Comparison of ENCODE assay signal across 1 cellular context in the genomic region with DNA sequence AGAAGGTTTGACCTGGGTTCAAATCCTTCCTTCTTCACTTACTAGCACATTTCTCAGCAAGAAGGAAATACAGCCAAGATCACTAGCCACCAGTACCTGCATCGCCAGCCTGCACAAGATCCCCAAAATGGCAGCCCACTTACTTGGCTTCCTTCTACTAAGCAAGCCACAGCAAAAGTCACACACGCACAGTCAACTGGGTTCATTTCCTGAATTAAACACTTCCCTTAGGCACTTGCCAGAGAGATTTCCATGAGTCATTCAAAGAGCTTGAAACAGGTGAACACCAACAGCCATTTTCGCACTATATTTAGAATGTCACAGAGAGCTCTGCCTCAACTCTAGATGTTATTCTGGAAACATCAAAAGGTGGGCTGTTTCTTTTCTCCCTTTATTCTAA.
TF ChIP-seq lines count a peak whose summit lies in the region.

No MANE protein-coding gene starts in this region.

TF ChIP-seq in HepG2, 621 proteins besides CTCF, POLR2A, EP300 and RAD21 (continued from another document):
- TF ChIP-seq, protein P1, sequence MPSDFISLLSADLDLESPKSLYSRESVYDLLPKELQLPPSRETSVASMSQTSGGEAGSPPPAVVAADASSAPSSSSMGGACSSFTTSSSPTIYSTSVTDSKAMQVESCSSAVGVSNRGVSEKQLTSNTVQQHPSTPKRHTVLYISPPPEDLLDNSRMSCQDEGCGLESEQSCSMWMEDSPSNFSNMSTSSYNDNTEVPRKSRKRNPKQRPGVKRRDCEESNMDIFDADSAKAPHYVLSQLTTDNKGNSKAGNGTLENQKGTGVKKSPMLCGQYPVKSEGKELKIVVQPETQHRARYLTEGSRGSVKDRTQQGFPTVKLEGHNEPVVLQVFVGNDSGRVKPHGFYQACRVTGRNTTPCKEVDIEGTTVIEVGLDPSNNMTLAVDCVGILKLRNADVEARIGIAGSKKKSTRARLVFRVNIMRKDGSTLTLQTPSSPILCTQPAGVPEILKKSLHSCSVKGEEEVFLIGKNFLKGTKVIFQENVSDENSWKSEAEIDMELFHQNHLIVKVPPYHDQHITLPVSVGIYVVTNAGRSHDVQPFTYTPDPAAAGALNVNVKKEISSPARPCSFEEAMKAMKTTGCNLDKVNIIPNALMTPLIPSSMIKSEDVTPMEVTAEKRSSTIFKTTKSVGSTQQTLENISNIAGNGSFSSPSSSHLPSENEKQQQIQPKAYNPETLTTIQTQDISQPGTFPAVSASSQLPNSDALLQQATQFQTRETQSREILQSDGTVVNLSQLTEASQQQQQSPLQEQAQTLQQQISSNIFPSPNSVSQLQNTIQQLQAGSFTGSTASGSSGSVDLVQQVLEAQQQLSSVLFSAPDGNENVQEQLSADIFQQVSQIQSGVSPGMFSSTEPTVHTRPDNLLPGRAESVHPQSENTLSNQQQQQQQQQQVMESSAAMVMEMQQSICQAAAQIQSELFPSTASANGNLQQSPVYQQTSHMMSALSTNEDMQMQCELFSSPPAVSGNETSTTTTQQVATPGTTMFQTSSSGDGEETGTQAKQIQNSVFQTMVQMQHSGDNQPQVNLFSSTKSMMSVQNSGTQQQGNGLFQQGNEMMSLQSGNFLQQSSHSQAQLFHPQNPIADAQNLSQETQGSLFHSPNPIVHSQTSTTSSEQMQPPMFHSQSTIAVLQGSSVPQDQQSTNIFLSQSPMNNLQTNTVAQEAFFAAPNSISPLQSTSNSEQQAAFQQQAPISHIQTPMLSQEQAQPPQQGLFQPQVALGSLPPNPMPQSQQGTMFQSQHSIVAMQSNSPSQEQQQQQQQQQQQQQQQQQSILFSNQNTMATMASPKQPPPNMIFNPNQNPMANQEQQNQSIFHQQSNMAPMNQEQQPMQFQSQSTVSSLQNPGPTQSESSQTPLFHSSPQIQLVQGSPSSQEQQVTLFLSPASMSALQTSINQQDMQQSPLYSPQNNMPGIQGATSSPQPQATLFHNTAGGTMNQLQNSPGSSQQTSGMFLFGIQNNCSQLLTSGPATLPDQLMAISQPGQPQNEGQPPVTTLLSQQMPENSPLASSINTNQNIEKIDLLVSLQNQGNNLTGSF (CRISPR knock-in tag; IDR thresholded peaks at IDR 0.05) = no peak
- TF ChIP-seq JARID2 (CRISPR knock-in tag; IDR thresholded peaks at IDR 0.05; ENCODE audit: insufficient replicate concordance) = no peak
- TF ChIP-seq PTBP1 (IDR thresholded peaks at IDR 0.05; ENCODE audit: low read depth, low read length, poor library complexity, severe bottlenecking) = no peak
- TF ChIP-seq, protein P2, sequence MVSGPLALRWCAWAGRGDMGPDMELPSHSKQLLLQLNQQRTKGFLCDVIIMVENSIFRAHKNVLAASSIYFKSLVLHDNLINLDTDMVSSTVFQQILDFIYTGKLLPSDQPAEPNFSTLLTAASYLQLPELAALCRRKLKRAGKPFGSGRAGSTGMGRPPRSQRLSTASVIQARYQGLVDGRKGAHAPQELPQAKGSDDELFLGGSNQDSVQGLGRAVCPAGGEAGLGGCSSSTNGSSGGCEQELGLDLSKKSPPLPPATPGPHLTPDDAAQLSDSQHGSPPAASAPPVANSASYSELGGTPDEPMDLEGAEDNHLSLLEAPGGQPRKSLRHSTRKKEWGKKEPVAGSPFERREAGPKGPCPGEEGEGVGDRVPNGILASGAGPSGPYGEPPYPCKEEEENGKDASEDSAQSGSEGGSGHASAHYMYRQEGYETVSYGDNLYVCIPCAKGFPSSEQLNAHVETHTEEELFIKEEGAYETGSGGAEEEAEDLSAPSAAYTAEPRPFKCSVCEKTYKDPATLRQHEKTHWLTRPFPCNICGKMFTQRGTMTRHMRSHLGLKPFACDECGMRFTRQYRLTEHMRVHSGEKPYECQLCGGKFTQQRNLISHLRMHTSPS (CRISPR knock-in tag; IDR thresholded peaks at IDR 0.05; ENCODE audit: low read depth) = no peak
- TF ChIP-seq HNRNPK (IDR thresholded peaks at IDR 0.05; ENCODE audit: low read depth, low read length, poor library complexity, severe bottlenecking) = no peak
- TF ChIP-seq, protein P3, sequence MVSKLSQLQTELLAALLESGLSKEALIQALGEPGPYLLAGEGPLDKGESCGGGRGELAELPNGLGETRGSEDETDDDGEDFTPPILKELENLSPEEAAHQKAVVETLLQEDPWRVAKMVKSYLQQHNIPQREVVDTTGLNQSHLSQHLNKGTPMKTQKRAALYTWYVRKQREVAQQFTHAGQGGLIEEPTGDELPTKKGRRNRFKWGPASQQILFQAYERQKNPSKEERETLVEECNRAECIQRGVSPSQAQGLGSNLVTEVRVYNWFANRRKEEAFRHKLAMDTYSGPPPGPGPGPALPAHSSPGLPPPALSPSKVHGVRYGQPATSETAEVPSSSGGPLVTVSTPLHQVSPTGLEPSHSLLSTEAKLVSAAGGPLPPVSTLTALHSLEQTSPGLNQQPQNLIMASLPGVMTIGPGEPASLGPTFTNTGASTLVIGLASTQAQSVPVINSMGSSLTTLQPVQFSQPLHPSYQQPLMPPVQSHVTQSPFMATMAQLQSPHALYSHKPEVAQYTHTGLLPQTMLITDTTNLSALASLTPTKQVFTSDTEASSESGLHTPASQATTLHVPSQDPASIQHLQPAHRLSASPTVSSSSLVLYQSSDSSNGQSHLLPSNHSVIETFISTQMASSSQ (IDR thresholded peaks at IDR 0.05; ENCODE audit: low read depth) = no peak
- TF ChIP-seq, protein P3 (CRISPR knock-in tag; IDR thresholded peaks at IDR 0.05; ENCODE audit: borderline replicate concordance) = no peak
- TF ChIP-seq, protein P4, sequence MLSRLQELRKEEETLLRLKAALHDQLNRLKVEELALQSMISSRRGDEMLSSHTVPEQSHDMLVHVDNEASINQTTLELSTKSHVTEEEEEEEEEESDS (CRISPR knock-in tag; IDR thresholded peaks at IDR 0.05; ENCODE audit: borderline replicate concordance) = no peak
- TF ChIP-seq, protein P5, sequence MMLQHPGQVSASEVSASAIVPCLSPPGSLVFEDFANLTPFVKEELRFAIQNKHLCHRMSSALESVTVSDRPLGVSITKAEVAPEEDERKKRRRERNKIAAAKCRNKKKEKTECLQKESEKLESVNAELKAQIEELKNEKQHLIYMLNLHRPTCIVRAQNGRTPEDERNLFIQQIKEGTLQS (CRISPR knock-in tag; IDR thresholded peaks at IDR 0.05) = no peak
